ENCODE assay signal across 2 cellular contexts in the genomic region with DNA sequence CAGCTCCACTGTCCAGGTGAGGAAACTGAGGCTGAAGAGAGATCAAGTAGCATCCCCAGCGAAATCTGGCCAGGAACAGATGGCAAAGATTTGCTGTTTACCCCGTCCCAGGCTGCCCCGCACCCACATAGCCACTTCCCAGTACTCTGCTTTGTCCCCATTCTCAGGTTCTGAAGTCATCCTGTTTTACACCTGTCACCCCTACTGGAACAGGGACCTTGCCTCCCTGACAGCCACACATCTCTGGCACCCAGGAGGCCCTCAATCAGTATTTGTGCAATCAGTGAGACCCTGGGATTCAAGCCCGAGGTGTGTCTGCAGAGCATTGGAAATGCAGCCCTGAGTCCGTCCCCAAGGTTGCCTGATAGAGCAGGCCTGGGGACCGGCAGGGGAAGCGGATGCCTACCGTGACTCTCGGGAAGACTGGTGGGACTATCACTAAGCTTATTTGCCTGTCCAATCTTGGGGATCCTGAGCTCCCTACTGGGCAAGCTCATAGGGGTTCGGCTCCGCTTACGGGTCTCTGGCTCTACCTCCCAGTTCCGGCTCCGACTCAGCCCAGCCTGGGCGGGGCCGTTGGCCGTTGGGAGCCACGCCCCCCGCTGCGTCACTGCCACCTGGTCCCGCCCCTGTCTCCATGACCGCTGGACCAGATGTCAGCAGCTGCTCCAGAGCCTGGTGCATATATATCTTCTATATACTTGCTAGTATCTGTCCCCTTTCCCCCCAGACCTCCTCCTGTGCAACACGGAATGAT.
TF ChIP-seq lines count a peak whose summit lies in the region.

No MANE protein-coding gene starts in this region.

TF ChIP-seq in GM23338, 12 proteins besides CTCF, POLR2A, EP300 and RAD21 (continued from another document):
- TF ChIP-seq CREB1 (CRISPR knock-in tag; IDR thresholded peaks at IDR 0.05; ENCODE audit: low read depth): peak; percentile 76

TF ChIP-seq in WTC11, 78 proteins besides CTCF, POLR2A, EP300 and RAD21 (continued from another document):
- peak; percentile 61; the same call in 1 of the 2 replicates for TF ChIP-seq SP1 (CRISPR knock-in tag; conservative IDR thresholded peaks at IDR 0.05)
- TF ChIP-seq OVOL2 (CRISPR knock-in tag; IDR thresholded peaks at IDR 0.05; ENCODE audit: borderline replicate concordance): no peak
- TF ChIP-seq IRF2 (CRISPR knock-in tag; IDR thresholded peaks at IDR 0.05; ENCODE audit: borderline replicate concordance, low read depth): no peak
- TF ChIP-seq, protein P1, sequence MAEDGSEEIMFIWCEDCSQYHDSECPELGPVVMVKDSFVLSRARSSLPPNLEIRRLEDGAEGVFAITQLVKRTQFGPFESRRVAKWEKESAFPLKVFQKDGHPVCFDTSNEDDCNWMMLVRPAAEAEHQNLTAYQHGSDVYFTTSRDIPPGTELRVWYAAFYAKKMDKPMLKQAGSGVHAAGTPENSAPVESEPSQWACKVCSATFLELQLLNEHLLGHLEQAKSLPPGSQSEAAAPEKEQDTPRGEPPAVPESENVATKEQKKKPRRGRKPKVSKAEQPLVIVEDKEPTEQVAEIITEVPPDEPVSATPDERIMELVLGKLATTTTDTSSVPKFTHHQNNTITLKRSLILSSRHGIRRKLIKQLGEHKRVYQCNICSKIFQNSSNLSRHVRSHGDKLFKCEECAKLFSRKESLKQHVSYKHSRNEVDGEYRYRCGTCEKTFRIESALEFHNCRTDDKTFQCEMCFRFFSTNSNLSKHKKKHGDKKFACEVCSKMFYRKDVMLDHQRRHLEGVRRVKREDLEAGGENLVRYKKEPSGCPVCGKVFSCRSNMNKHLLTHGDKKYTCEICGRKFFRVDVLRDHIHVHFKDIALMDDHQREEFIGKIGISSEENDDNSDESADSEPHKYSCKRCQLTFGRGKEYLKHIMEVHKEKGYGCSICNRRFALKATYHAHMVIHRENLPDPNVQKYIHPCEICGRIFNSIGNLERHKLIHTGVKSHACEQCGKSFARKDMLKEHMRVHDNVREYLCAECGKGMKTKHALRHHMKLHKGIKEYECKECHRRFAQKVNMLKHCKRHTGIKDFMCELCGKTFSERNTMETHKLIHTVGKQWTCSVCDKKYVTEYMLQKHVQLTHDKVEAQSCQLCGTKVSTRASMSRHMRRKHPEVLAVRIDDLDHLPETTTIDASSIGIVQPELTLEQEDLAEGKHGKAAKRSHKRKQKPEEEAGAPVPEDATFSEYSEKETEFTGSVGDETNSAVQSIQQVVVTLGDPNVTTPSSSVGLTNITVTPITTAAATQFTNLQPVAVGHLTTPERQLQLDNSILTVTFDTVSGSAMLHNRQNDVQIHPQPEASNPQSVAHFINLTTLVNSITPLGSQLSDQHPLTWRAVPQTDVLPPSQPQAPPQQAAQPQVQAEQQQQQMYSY (CRISPR knock-in tag; IDR thresholded peaks at IDR 0.05): no peak
